Comparison of ENCODE assay signal across 15 cellular contexts in genomic region chr12:56909403-56909802, GRCh38. TPM values are rescaled to one million over a fixed set of nuclear protein-coding genes. Genes with fewer than 3 reads are reported as not detected.
"Had no signal": no experiment of that assay in that cellular context is flagged by ENCODE, and none has a peak within 500 bp of the region (broad histone marks: within the 10 kb centered on the region; RNA-seq: fewer than 3 reads in every experiment).

No MANE protein-coding gene starts in this region.

RNA-seq across cellular contexts. Expression of gene SDR9C7, which starts 24.8 kb away (rescaled TPM):
- total RNA-seq: activated naive CD4-positive, alpha-beta T cell treated with anti-CD3 and anti-CD28 coated beads for 36 hours; activated naive CD4-positive, alpha-beta T cell treated with anti-CD3 and anti-CD28 coated beads, Interleukin-2, amount 50 U/mL, for 72 hours; activated naive CD8-positive, alpha-beta T cell treated with anti-CD3 and anti-CD28 coated beads for 36 hours; activated naive CD8-positive, alpha-beta T cell treated with anti-CD3 and anti-CD28 coated beads, Interleukin-2, amount 10 ng/mL, durations not matched to agents 7 days and 5 days; activated T-cell treated with anti-CD3 and anti-CD28 coated beads, Interleukin-2, amount 50 U/mL, for 4 hours; activated T-helper 1 cell treated with anti-CD3 and anti-CD28 coated beads, Interleukin-12 subunit alpha, Interleukin-12 subunit beta, Interleukin-2, Interleukin-4 antibody, amounts not matched to agents 30 ng/mL and 10 ng/mL and 1 ng/mL, durations not matched to agents 14 hours and 24 hours and 36 hours; activated T-helper 17 cell treated with anti-CD3 and anti-CD28 coated beads, Interleukin-2, amount 50 U/mL, for 72 hours; activated T-helper 2 cell treated with anti-CD3 and anti-CD28 coated beads, Interferon-gamma antibody, Interleukin-2, Interleukin-4, amounts not matched to agents 10 μg/mL and 5 μg/mL and 100 μg/mL, durations not matched to agents 14 hours and 24 hours and 36 hours; adrenal gland; ascending aorta; astrocyte; body of pancreas; breast epithelium; chondrocyte had no signal
- polyA plus RNA-seq: adipose tissue, adrenal gland had no signal

RNA-seq across cellular contexts. Expression of gene RDH16, which starts 48.0 kb away (rescaled TPM):
- total RNA-seq: chondrocyte had no signal
